Comparison of ENCODE assay signal across 22 cellular contexts in genomic region chr4:123088521-123088920, GRCh38.
A peak's percentile ranks its signal among the peaks of the same experiment; 100 is the strongest.
DNase-seq lines count a peak whose midpoint lies in the region; ATAC-seq and TF ChIP-seq lines count a peak whose summit lies in the region.
"Had no signal": no experiment of that assay in that cellular context is flagged by ENCODE, and none has a peak within 500 bp of the region (broad histone marks: within the 10 kb centered on the region; RNA-seq: fewer than 3 reads in every experiment).

No MANE protein-coding gene starts in this region.

- H3K9me3 Mint-ChIP-seq in type B pancreatic cell, result peaks cover 10% of the 10 kb centered on the region

- H3K27ac Mint-ChIP-seq in type B pancreatic cell, result no peak overlapping the region

- ATAC-seq in GM19467 (IDR thresholded peaks at IDR 0.05; ENCODE audit: unreplicated experiment) (no peak), GM21528 (IDR thresholded peaks at IDR 0.05; ENCODE audit: low FRiP score, unreplicated experiment) (no peak)

- H3K4me3 Mint-ChIP-seq in type B pancreatic cell, result no peak overlapping the region

- TF ChIP-seq CTCF in type B pancreatic cell (conservative IDR thresholded peaks at IDR 0.05), result no peak

- DNase-seq in SIG-M5 treated with dmso at 0.1 percent for 504 hours (lab: John Stamatoyannopoulos, UW; ENCODE audit: unreplicated experiment) (peak; percentile 27), SIG-M5 (lab: John Stamatoyannopoulos, UW) (no peak), NCI-H69 (lab: John Stamatoyannopoulos, UW) (peak; percentile 30), SKM-1 (lab: John Stamatoyannopoulos, UW; ENCODE audit: unreplicated experiment) (peak; percentile 68), NCI-H2227 (lab: John Stamatoyannopoulos, UW; ENCODE audit: unreplicated experiment) (no peak), type B pancreatic cell (ENCODE audit: extremely low spot score, unreplicated experiment) (no peak)
- DNase-seq: ACHN; Calu3; CD8-positive, alpha-beta memory T cell; DMS153; GDM1; IMR-90; NCI-H1105; NCI-H146; NCI-H2029; NCI-H345; NCI-H524; NCI-H82; SW 1271; T-helper 2 cell had no signal

- peaks cover 24% of the 10 kb centered on the region for H3K36me3 Mint-ChIP-seq in type B pancreatic cell

- H3K27me3 Mint-ChIP-seq in type B pancreatic cell, result no peaks in the 10 kb centered on the region
- H3K27me3 Mint-ChIP-seq: CD8-positive, alpha-beta memory T cell had no signal

- no peaks in the 10 kb centered on the region for H3K4me1 Mint-ChIP-seq in type B pancreatic cell (ENCODE audit: unreplicated experiment)

Comparison
In these comparisons a context has a peak if more than half of its experiments do, and no peak if none do; other contexts are left out.
1. DNase-seq: peak in SIG-M5 treated with dmso at 0.1 percent for 504 hours (single experiment), NCI-H69 (single experiment) and SKM-1 (single experiment); none in SIG-M5 (single experiment), NCI-H2227 (single experiment) and type B pancreatic cell (single experiment).